Comparison of ENCODE assay signal across 9 cellular contexts in the genomic region with DNA sequence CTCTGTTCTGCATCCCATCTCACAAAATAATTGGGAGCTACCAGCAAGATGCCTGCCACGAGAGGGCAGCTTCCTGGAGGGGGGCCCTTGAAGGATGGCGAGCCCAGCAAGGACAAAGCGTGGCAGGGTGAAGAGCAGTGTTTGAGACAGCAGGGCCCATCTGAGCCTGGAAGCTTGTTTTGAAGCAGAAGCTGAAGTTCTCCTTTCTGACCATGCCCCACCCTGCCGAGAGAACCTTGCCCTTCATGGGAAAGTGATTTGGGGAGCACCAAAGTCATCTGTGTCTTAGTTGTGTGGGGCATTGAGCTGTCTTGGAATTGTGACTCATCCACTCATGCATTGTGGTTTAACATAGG.
DNase-seq lines count a peak whose midpoint lies in the region; ATAC-seq, FAIRE-seq and TF ChIP-seq lines count a peak whose summit lies in the region.
"Had no signal": no experiment of that assay in that cellular context is flagged by ENCODE, and none has a peak within 500 bp of the region (broad histone marks: within the 10 kb centered on the region; RNA-seq: fewer than 3 reads in every experiment).

No MANE protein-coding gene starts in this region.

- peak; percentile 68 for DNase-seq in H7
- peak; percentile 56 for DNase-seq in iPS-NIHi11 (ENCODE audit: low spot score)
- DNase-seq in RCC 7860 (ENCODE audit: low spot score) = no peak
- no peak for DNase-seq in DMS79 treated with DMSO at 0.1 percent for 48 hours (lab: John Stamatoyannopoulos, UW)
- no peak for DNase-seq in NCI-H1092 (lab: John Stamatoyannopoulos, UW)

- H3K4me1 ChIP-seq in DOHH2 (ENCODE audit: control insufficient read depth, low read length) (peaks cover 57% of the 10 kb centered on the region), OCI-LY3 (ENCODE audit: low read length) (peaks cover 42% of the 10 kb centered on the region)
- H3K4me1 ChIP-seq: Caco-2 had no signal

- H4K20me1 ChIP-seq in DOHH2 (ENCODE audit: control insufficient read depth, insufficient read depth, low read depth, low read length) (no peaks in the 10 kb centered on the region), OCI-LY3 (ENCODE audit: insufficient read depth, low read length) (no peaks in the 10 kb centered on the region)

- peak overlapping the region; percentile 9 for H3K4me3 ChIP-seq in DOHH2 (ENCODE audit: low read length)
- H3K4me3 ChIP-seq in H7 (ENCODE audit: insufficient read depth, low read depth, low read length) = no peak overlapping the region
- peak overlapping the region; percentile 33; the same call in 1 of the 2 replicates for H3K4me3 ChIP-seq in OCI-LY3 (ENCODE audit: low read length)

- H3K36me3 ChIP-seq in DOHH2 (ENCODE audit: control insufficient read depth, low read length) (0 out of 2 replicates have a peak, but pooled peaks cover 5% of the 10 kb centered on the region), H7 (replicated peaks; ENCODE audit: control insufficient read depth, insufficient read depth, low read length) (no peaks in the 10 kb centered on the region), OCI-LY3 (replicated peaks; ENCODE audit: low read depth, low read length) (no peaks in the 10 kb centered on the region)

- H3K27ac ChIP-seq in DOHH2 (ENCODE audit: low read depth, low read length) (peak overlapping the region; percentile 41), OCI-LY3 (ENCODE audit: low read length) (peak overlapping the region; percentile 69)

- no peak for FAIRE-seq in RCC 7860 (lab: Jason Lieb, UNC)

- peak overlapping the region; percentile 61 for H3K9ac ChIP-seq in OCI-LY3 (ENCODE audit: low read length)

- 0 out of 2 replicates have a peak, but pooled peaks cover 5% of the 10 kb centered on the region for H3F3A ChIP-seq in DOHH2 (ENCODE audit: control insufficient read depth, insufficient read depth)

- H3K9me2 ChIP-seq in DOHH2 (replicated peaks; ENCODE audit: control insufficient read depth, low read length) = no peaks in the 10 kb centered on the region

- no peaks in the 10 kb centered on the region for H3K27me3 ChIP-seq in DOHH2 (ENCODE audit: control insufficient read depth, low read length)
- H3K27me3 ChIP-seq in H7 (ENCODE audit: control insufficient read depth, insufficient read depth, low read length) = no peaks in the 10 kb centered on the region
- H3K27me3 ChIP-seq in OCI-LY3 (ENCODE audit: low read depth, low read length) = no peaks in the 10 kb centered on the region

- no peak for TF ChIP-seq CTCF in DOHH2 (IDR thresholded peaks at IDR 0.05; ENCODE audit: low read depth, low read length, poor library complexity, severe bottlenecking)
- peak; percentile 56 for TF ChIP-seq CTCF in OCI-LY3 (IDR thresholded peaks at IDR 0.05; ENCODE audit: low read depth, low read length)

- H3K79me2 ChIP-seq in DOHH2 (ENCODE audit: control insufficient read depth, low read length) (no peaks in the 10 kb centered on the region), OCI-LY3 (ENCODE audit: low read length) (no peaks in the 10 kb centered on the region)

- H3K9me3 ChIP-seq in DOHH2 (ENCODE audit: control insufficient read depth, insufficient read depth, low read length) (no peaks in the 10 kb centered on the region), OCI-LY3 (ENCODE audit: insufficient read depth, low read length) (no peaks in the 10 kb centered on the region)
- H3K9me3 ChIP-seq: Caco-2 had no signal

- H2AFZ ChIP-seq in OCI-LY3 (ENCODE audit: low read depth, low read length) = peak overlapping the region; percentile 18; the same call in 1 of the 2 replicates

- no peak for ATAC-seq in GM19023 (IDR thresholded peaks at IDR 0.05; ENCODE audit: unreplicated experiment)

- H3K4me2 ChIP-seq in DOHH2 (ENCODE audit: low read length) = peak overlapping the region; percentile 32
- peak overlapping the region; percentile 70 for H3K4me2 ChIP-seq in OCI-LY3 (ENCODE audit: low read length)

Comparison
In these comparisons a context has a peak if more than half of its experiments do, and no peak if none do; other contexts are left out.
1. DNase-seq: peak in H7 (single experiment) and iPS-NIHi11 (single experiment); none in RCC 7860 (single experiment), DMS79 treated with DMSO at 0.1 percent for 48 hours (single experiment) and NCI-H1092 (single experiment).